Comparison of ENCODE assay signal across 8 cellular contexts in the genomic region with DNA sequence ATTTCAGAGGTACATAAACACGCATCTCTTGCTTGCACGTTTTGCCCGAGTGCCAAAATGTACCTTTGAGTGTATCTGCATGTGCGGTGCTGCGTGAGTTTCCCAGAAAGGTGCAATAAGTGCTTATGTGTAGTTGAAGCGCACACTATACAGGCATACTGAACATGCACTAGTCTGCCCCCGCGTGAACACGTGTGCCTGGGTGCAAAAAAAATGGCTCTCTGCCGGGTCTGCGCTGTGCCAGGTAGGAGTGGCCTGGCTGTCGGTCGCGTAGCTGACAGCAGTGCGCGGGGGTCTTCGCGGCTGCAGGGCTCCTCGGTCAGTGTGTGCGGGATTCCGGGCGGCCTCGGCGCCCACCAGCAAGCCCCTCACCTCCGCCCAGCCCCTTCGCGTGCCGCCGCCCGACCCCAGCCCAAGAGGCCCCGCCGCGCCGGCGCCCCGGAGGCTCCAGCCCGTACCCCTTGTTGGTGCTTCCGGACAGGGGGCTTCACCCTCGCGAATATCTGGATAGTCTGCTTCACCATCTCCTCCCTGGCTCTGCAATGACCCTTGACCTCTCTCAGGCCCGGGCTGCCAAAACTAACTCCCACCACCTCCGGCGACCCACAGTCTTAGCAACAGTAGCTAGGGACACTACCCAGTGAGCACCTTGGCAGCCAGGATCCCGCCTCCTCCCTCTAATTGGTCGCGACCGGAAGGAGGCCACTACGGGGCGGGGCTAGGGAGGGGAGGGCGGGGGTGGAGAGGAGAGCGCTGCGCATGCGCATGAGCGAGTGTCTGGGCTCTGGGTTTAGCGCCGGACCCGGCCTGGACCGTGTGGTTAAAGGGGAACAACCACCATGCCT. TPM values are rescaled to one million over a fixed set of nuclear protein-coding genes. Genes with fewer than 3 reads are reported as not detected.
A peak's percentile ranks its signal among the peaks of the same experiment; 100 is the strongest.
DNase-seq lines count a peak whose midpoint lies in the region; ATAC-seq and TF ChIP-seq lines count a peak whose summit lies in the region.

Gene KIF6 (minus strand): TSS at position 622 of the 845 bp plus-strand sequence. CDS start 98 bp downstream, at position 524.

- CTCF ChIA-PET in BJ (lab: Yijun Ruan, JAX): interaction anchor here (0.5 to 1.3 kb wide), 3 partner anchors 13 to 106 kb away, joined by 3 to 6 read pairs (median 5); no protein-coding TSS in a partner anchor

- DNase-seq in BJ (ENCODE audit: low read depth): peak; percentile 22
- peak; percentile 94 for DNase-seq in NCI-H748 treated with DMSO at 0.1 percent for 48 hours (lab: John Stamatoyannopoulos, UW)
- DNase-seq in activated T-cell treated with anti-CD3 and anti-CD28 coated beads for 48 hours (ENCODE audit: low read depth): peak; percentile 76
- peak; percentile 22 for DNase-seq in epithelial cell of prostate (ENCODE audit: low read depth, low spot score)
- DNase-seq in stimulated activated CD8-positive, alpha-beta memory T cell treated with anti-CD3 and anti-CD28 coated beads, Interleukin-15, amount 100 ng/mL, for 48 hours (ENCODE audit: low read depth in 2 of 2): peak; percentile 68 to 71

- H3K4me3 ChIP-seq in BJ (ENCODE audit: low read depth, low read length): peak within 1 kb of the TSS; percentile 90
- peak within 1 kb of the TSS; percentile 55 for H3K4me3 ChIP-seq in mononuclear cell (ENCODE audit: low read length)

- H3K27ac ChIP-seq in epithelial cell of prostate: no peak within 1 kb of the TSS

- H3K9me3 ChIP-seq in mononuclear cell (ENCODE audit: low read depth, low read length): no peaks in the 10 kb centered on the region

- H3K4me1 ChIP-seq in mononuclear cell (ENCODE audit: insufficient read depth, low read length): peaks cover 9% of the 10 kb centered on the region

- ATAC-seq in GM19351 (IDR thresholded peaks at IDR 0.05; ENCODE audit: unreplicated experiment): peak; percentile 100
- ATAC-seq in HG03520 (IDR thresholded peaks at IDR 0.05; ENCODE audit: unreplicated experiment): peak; percentile 99

- no peaks in the 10 kb centered on the region for H3K27me3 ChIP-seq in BJ (ENCODE audit: control insufficient read depth, insufficient read depth, low read length)
- no peaks in the 10 kb centered on the region for H3K27me3 ChIP-seq in mononuclear cell (ENCODE audit: insufficient read depth, low read length)

- POLR2A ChIA-PET in BJ (lab: Charles Lee): interaction anchor here (0.9 kb wide), 1 partner anchor 10 kb away, joined by 6 read pairs; no protein-coding TSS in a partner anchor

- TF ChIP-seq CTCF in BJ (IDR thresholded peaks at IDR 0.05; ENCODE audit: insufficient read depth, low read depth, low read length): no peak

- no peaks in the 10 kb centered on the region for H3K36me3 ChIP-seq in BJ (ENCODE audit: control insufficient read depth, insufficient read depth, low read length)

RNA-seq across cellular contexts. Expression of gene KIF6, which starts in this region (rescaled TPM):
- polyA plus RNA-seq in BJ (2011; rRNA removed): 0.56 and 0.58 TPM in 2 replicates
- polyA minus RNA-seq in BJ (2011; rRNA and poly(A)+ RNA removed): 0.28 and 0.51 TPM in 2 replicates
- total RNA-seq in mononuclear cell: not detected

Comparison
In these comparisons a context has a peak if more than half of its experiments do, and no peak if none do; other contexts are left out.
1. Peak in DNase-seq and H3K4me3 ChIP-seq in BJ; RNA of the gene not detected or under 1 TPM.
2. DNase-seq: peak in every context shown above with its lines; median percentile 94 in NCI-H748 treated with DMSO at 0.1 percent for 48 hours; 76 in activated T-cell treated with anti-CD3 and anti-CD28 coated beads for 48 hours; 70 in stimulated activated CD8-positive, alpha-beta memory T cell treated with anti-CD3 and anti-CD28 coated beads, Interleukin-15, amount 100 ng/mL, for 48 hours; 22 in BJ; 22 in epithelial cell of prostate.